In genomic region chr2:141517852-141518421, GRCh38 we compare ENCODE assay signal across 14 cellular contexts.
DNase-seq lines count a peak whose midpoint lies in the region; FAIRE-seq and TF ChIP-seq lines count a peak whose summit lies in the region.
"Had no signal": no experiment of that assay in that cellular context is flagged by ENCODE, and none has a peak within 500 bp of the region (broad histone marks: within the 10 kb centered on the region; RNA-seq: fewer than 3 reads in every experiment).

No MANE protein-coding gene starts in this region.

- no peaks in the 10 kb centered on the region for H3K36me3 ChIP-seq in bronchial epithelial cell (ENCODE audit: control insufficient read depth, insufficient read depth, low read length)

- no peak for TF ChIP-seq CTCF in bronchial epithelial cell (IDR thresholded peaks at IDR 0.05; ENCODE audit: insufficient read depth, low read length, severe bottlenecking)

- FAIRE-seq in bronchial epithelial cell (lab: Jason Lieb, UNC) = no peak
- FAIRE-seq: GM12892, H1 had no signal

- no peak overlapping the region for H3K27ac ChIP-seq in substantia nigra (ENCODE audit: low read depth, low read length, poor library complexity, severe bottlenecking)
- H3K27ac ChIP-seq: KMS-11 had no signal

- DNase-seq in EH (ENCODE audit: low read depth) (peak; percentile 19), NCI-H226 (peak; percentile 37), bronchial epithelial cell (ENCODE audit: low read depth) (peak; percentile 6), substantia nigra (lab: John Stamatoyannopoulos, UW) (no peak)
- no peak for DNase-seq in stimulated activated CD8-positive, alpha-beta memory T cell treated with anti-CD3 and anti-CD28 coated beads, Interleukin-4, amount 100 ng/mL, for 48 hours
- no peak for DNase-seq in activated CD4-positive, alpha-beta T cell treated with anti-CD3 and anti-CD28 coated beads, Interleukin-2, amount 50 U/mL, for 1 hour
- DNase-seq: CD8-positive, alpha-beta memory T cell; DMS79; GDM1; HCEC 1CT; HFFc6 had no signal

- H3K27me3 ChIP-seq in bronchial epithelial cell (ENCODE audit: control insufficient read depth, insufficient read depth, low read length) = no peaks in the 10 kb centered on the region

- no peak overlapping the region for H3K4me3 ChIP-seq in bronchial epithelial cell (ENCODE audit: low read depth, low read length)

Comparison
In these comparisons a context has a peak if more than half of its experiments do, and no peak if none do; other contexts are left out.
1. DNase-seq: peak in EH (single experiment), NCI-H226 (single experiment) and bronchial epithelial cell (single experiment); none in stimulated activated CD8-positive, alpha-beta memory T cell treated with anti-CD3 and anti-CD28 coated beads, Interleukin-4, amount 100 ng/mL, for 48 hours (single experiment), substantia nigra (0 of 49) and activated CD4-positive, alpha-beta T cell treated with anti-CD3 and anti-CD28 coated beads, Interleukin-2, amount 50 U/mL, for 1 hour (single experiment).